Comparison of ENCODE assay signal across 9 cellular contexts in genomic region chr12:39103552-39104165, GRCh38.
DNase-seq lines count a peak whose midpoint lies in the region; TF ChIP-seq lines count a peak whose summit lies in the region.
"Had no signal": no experiment of that assay in that cellular context is flagged by ENCODE, and none has a peak within 500 bp of the region (broad histone marks: within the 10 kb centered on the region; RNA-seq: fewer than 3 reads in every experiment).

No MANE protein-coding gene starts in this region.

- H3K27ac Mint-ChIP-seq in endothelial cell (ENCODE audit: unreplicated experiment), result no peak overlapping the region
- H3K27ac Mint-ChIP-seq in activated CD4-positive, alpha-beta memory T cell treated with anti-CD3 and anti-CD28 coated beads for 36 hours, result no peak overlapping the region

- H3K4me3 ChIP-seq in GM12875 (ENCODE audit: low read depth, low read length), result no peak overlapping the region
- H3K4me3 ChIP-seq: SJSA1 had no signal

- CTCF ChIA-PET in HEK293T (lab: Yijun Ruan, JAX), result interaction anchor here (0.6 to 2.5 kb wide), 9 partner anchors 15 to 199 kb away, joined by 3 to 13 read pairs (median 3); partner anchors contain the start of gene CPNE8
- CTCF ChIA-PET in activated CD4-positive, alpha-beta memory T cell treated with anti-CD3 and anti-CD28 coated beads for 36 hours (lab: Charles Lee), result interaction anchor here (0.6 to 3.6 kb wide), 13 partner anchors 12 to 1058 kb away, joined by 3 to 39 read pairs (median 4); partner anchors contain the start of gene CPNE8

- DNase-seq in AG08396 (ENCODE audit: low spot score), result peak; percentile 61
- peak; percentile 72 for DNase-seq in HEK293T (ENCODE audit: extremely low spot score)
- peak; percentile 12 for DNase-seq in LHCN-M2 (ENCODE audit: low read depth)
- peak; percentile 65 for DNase-seq in RPMI8226
- DNase-seq in endothelial cell (ENCODE audit: low spot score), result peak; percentile 27
- DNase-seq in midbrain (lab: John Stamatoyannopoulos, UW), result peak; percentile 61
- DNase-seq in activated CD4-positive, alpha-beta memory T cell treated with anti-CD3 and anti-CD28 coated beads for 36 hours, result no peak

- peaks cover 4% of the 10 kb centered on the region for H3K4me1 Mint-ChIP-seq in endothelial cell (ENCODE audit: unreplicated experiment)
- peaks cover 3% of the 10 kb centered on the region for H3K4me1 Mint-ChIP-seq in activated CD4-positive, alpha-beta memory T cell treated with anti-CD3 and anti-CD28 coated beads for 36 hours (ENCODE audit: low read depth)

- H3K9me3 Mint-ChIP-seq in endothelial cell (ENCODE audit: unreplicated experiment), result no peaks in the 10 kb centered on the region
- peaks cover 2% of the 10 kb centered on the region for H3K9me3 Mint-ChIP-seq in activated CD4-positive, alpha-beta memory T cell treated with anti-CD3 and anti-CD28 coated beads for 36 hours

- H3K27me3 Mint-ChIP-seq in endothelial cell (ENCODE audit: unreplicated experiment), result no peaks in the 10 kb centered on the region
- H3K27me3 Mint-ChIP-seq in activated CD4-positive, alpha-beta memory T cell treated with anti-CD3 and anti-CD28 coated beads for 36 hours, result no peaks in the 10 kb centered on the region

- H3K4me3 Mint-ChIP-seq in endothelial cell (ENCODE audit: unreplicated experiment), result no peak overlapping the region
- no peak overlapping the region for H3K4me3 Mint-ChIP-seq in activated CD4-positive, alpha-beta memory T cell treated with anti-CD3 and anti-CD28 coated beads for 36 hours

- H3K36me3 Mint-ChIP-seq in endothelial cell (ENCODE audit: low read depth, unreplicated experiment), result no peaks in the 10 kb centered on the region
- no peaks in the 10 kb centered on the region for H3K36me3 Mint-ChIP-seq in activated CD4-positive, alpha-beta memory T cell treated with anti-CD3 and anti-CD28 coated beads for 36 hours

- peak; percentile 54; the same call in 1 of the 2 replicates for TF ChIP-seq CTCF in GM12875 (IDR thresholded peaks at IDR 0.05; ENCODE audit: borderline replicate concordance, insufficient read depth, low read depth, low read length)
- TF ChIP-seq CTCF in endothelial cell (IDR thresholded peaks at IDR 0.05; ENCODE audit: unreplicated experiment), result peak; percentile 76

- POLR2A ChIA-PET in HEK293T (lab: Yijun Ruan, JAX), result interaction anchor here (0.8 to 1.2 kb wide), 2 partner anchors 197 to 199 kb away, joined by 3 read pairs; no protein-coding TSS in a partner anchor
- POLR2A ChIA-PET in activated CD4-positive, alpha-beta memory T cell treated with anti-CD3 and anti-CD28 coated beads for 36 hours (lab: Charles Lee), result no interaction called here

- intact Hi-C loops in activated CD4-positive, alpha-beta memory T cell treated with anti-CD3 and anti-CD28 coated beads for 36 hours (cut with micrococcal nuclease), result loop anchor here (1.0 to 5.0 kb wide), 4 partner anchors 182 to 966 kb away; partner anchors contain the start of gene CPNE8

TF ChIP-seq in HEK293T, 16 proteins besides CTCF, POLR2A, EP300 and RAD21:
- no peak for TF ChIP-seq ARNT (IDR thresholded peaks at IDR 0.05)
- TF ChIP-seq FOXK2 (IDR thresholded peaks at IDR 0.05), result no peak
- TF ChIP-seq FOXM1 (IDR thresholded peaks at IDR 0.05; ENCODE audit: borderline replicate concordance), result no peak
- no peak for TF ChIP-seq NFRKB (IDR thresholded peaks at IDR 0.05)
- TF ChIP-seq ZNF384 (IDR thresholded peaks at IDR 0.05), result no peak
TF ChIP-seq in HEK293T: peak in this region for 0.
